Comparison of ENCODE assay signal across 29 cellular contexts in the genomic region with DNA sequence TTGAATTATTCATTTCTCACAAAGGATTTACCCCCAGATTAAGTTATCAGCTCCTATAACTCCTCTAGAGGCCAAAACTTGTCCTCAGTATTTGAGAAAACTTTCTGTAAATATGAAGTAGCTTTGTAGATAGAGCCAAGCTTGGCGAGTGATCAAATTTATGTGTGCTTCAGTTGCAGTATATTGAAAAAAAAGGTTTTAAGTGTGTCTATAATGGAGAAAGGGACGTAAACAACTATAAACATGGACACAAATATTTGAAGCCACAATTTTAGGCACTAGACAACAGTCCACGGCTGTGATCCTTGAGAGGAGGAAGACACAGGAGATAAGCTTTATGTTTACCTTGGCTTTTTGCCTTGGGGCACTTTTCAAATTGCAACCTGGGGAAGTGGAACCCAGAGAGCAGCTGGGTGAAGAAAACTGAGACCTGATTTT.
DNase-seq lines count a peak whose midpoint lies in the region; ATAC-seq and TF ChIP-seq lines count a peak whose summit lies in the region.
"Had no signal": no experiment of that assay in that cellular context is flagged by ENCODE, and none has a peak within 500 bp of the region (broad histone marks: within the 10 kb centered on the region; RNA-seq: fewer than 3 reads in every experiment).

No MANE protein-coding gene starts in this region.

- H3K9me3 ChIP-seq in left ventricle myocardium inferior (replicated peaks), result no peaks in the 10 kb centered on the region
- H3K9me3 ChIP-seq in hepatocyte (ENCODE audit: low read depth), result no peaks in the 10 kb centered on the region
- H3K9me3 ChIP-seq: BE2C, left lung, ovary, SK-N-SH, upper lobe of left lung had no signal

- no peaks in the 10 kb centered on the region for H3K9me3 Mint-ChIP-seq in progenitor cell of endocrine pancreas (ENCODE audit: low read depth)
- no peaks in the 10 kb centered on the region for H3K9me3 Mint-ChIP-seq in activated naive CD4-positive, alpha-beta T cell treated with anti-CD3 and anti-CD28 coated beads, Interleukin-2, amount 50 U/mL, for 72 hours
- H3K9me3 Mint-ChIP-seq in activated T-helper 2 cell treated with anti-CD3 and anti-CD28 coated beads, Interferon-gamma antibody, Interleukin-2, Interleukin-4, amounts not matched to agents 10 μg/mL and 5 μg/mL and 100 μg/mL, durations not matched to agents 14 hours and 24 hours and 36 hours, result no peaks in the 10 kb centered on the region
- H3K9me3 Mint-ChIP-seq: activated CD4-positive, alpha-beta T cell treated with anti-CD3 and anti-CD28 coated beads, Interleukin-2, amount 10 ng/mL, durations not matched to agents 24 days and 14 days; activated naive CD4-positive, alpha-beta T cell treated with anti-CD3 and anti-CD28 coated beads, Interleukin-2, amount 50 U/mL, for 24 hours; activated T-cell treated with anti-CD3 and anti-CD28 coated beads, Interleukin-2, amount 50 U/mL, for 72 hours; stimulated activated naive CD8-positive, alpha-beta T cell treated with anti-CD3 and anti-CD28 coated beads, Interleukin-15, Interleukin-2, amounts not matched to agents 100 ng/mL and 50 ng/mL, for 24 hours had no signal

- peaks cover 46% of the 10 kb centered on the region for H3K4me1 ChIP-seq in left ventricle myocardium inferior
- peaks cover 38% of the 10 kb centered on the region for H3K4me1 ChIP-seq in hepatocyte (ENCODE audit: insufficient read depth)
- H3K4me1 ChIP-seq: BE2C, left lung had no signal

- DNase-seq in left ventricle myocardium inferior (no peak), left cardiac atrium (no peak), hepatocyte (ENCODE audit: low spot score) (no peak), progenitor cell of endocrine pancreas (ENCODE audit: low spot score, unreplicated experiment) (no peak), Kasumi-1 (lab: John Stamatoyannopoulos, UW) (no peak)
- no peak for DNase-seq in NK-92 treated with Interleukin-12 subunit alpha and Interleukin-12 subunit beta, amount 100 ng/mL, for 24 hours (lab: John Stamatoyannopoulos, UW)
- DNase-seq in activated naive CD4-positive, alpha-beta T cell treated with anti-CD3 and anti-CD28 coated beads, Interleukin-2, amount 50 U/mL, for 72 hours (ENCODE audit: low spot score in 2 of 2), result no peak
- no peak for DNase-seq in activated T-helper 2 cell treated with anti-CD3 and anti-CD28 coated beads, Interferon-gamma antibody, Interleukin-2, Interleukin-4, amounts not matched to agents 10 μg/mL and 5 μg/mL and 100 μg/mL, durations not matched to agents 14 hours and 24 hours and 36 hours (ENCODE audit: low spot score)
- DNase-seq: activated CD4-positive, alpha-beta T cell treated with anti-CD3 and anti-CD28 coated beads, Interleukin-2, amount 10 ng/mL, durations not matched to agents 24 days and 14 days; activated T-cell treated with anti-CD3 and anti-CD28 coated beads, Interleukin-2, amount 50 U/mL, for 72 hours; BE2C; Calu3; cerebellar nuclear complex; effector CD4-positive, alpha-beta T cell; GOT3; left lung; midbrain; NCI-H1105; NCI-H1930; ovary; SK-N-SH; stimulated activated CD4-positive, alpha-beta T cell treated with anti-CD3 and anti-CD28 coated beads, Interleukin-15, amount 100 ng/mL, for 24 hours; T-helper 2 cell; upper lobe of left lung; WERI-Rb-1 had no signal

- no peaks in the 10 kb centered on the region for H4K20me1 ChIP-seq in hepatocyte (ENCODE audit: insufficient read depth, poor library complexity, severe bottlenecking)

- H2AFZ ChIP-seq in hepatocyte, result no peak overlapping the region

- peaks cover 25% of the 10 kb centered on the region for H3K4me1 Mint-ChIP-seq in progenitor cell of endocrine pancreas (ENCODE audit: low read depth)
- H3K4me1 Mint-ChIP-seq in activated T-helper 2 cell treated with anti-CD3 and anti-CD28 coated beads, Interferon-gamma antibody, Interleukin-2, Interleukin-4, amounts not matched to agents 10 μg/mL and 5 μg/mL and 100 μg/mL, durations not matched to agents 14 hours and 24 hours and 36 hours (ENCODE audit: low read depth), result no peaks in the 10 kb centered on the region
- H3K4me1 Mint-ChIP-seq: activated CD4-positive, alpha-beta T cell treated with anti-CD3 and anti-CD28 coated beads, Interleukin-2, amount 10 ng/mL, durations not matched to agents 24 days and 14 days; activated naive CD4-positive, alpha-beta T cell treated with anti-CD3 and anti-CD28 coated beads, Interleukin-2, amount 50 U/mL, for 24 hours had no signal

- H3K4me3 ChIP-seq in left ventricle myocardium inferior, result no peak overlapping the region
- no peak overlapping the region for H3K4me3 ChIP-seq in hepatocyte
- H3K4me3 ChIP-seq: left lung, ovary, upper lobe of left lung had no signal

- peaks cover 68% of the 10 kb centered on the region for H3K79me2 ChIP-seq in hepatocyte

- no peaks in the 10 kb centered on the region for H3K27me3 Mint-ChIP-seq in progenitor cell of endocrine pancreas
- no peaks in the 10 kb centered on the region for H3K27me3 Mint-ChIP-seq in activated T-helper 2 cell treated with anti-CD3 and anti-CD28 coated beads, Interferon-gamma antibody, Interleukin-2, Interleukin-4, amounts not matched to agents 10 μg/mL and 5 μg/mL and 100 μg/mL, durations not matched to agents 14 hours and 24 hours and 36 hours (ENCODE audit: low read depth)
- H3K27me3 Mint-ChIP-seq: activated CD4-positive, alpha-beta T cell treated with anti-CD3 and anti-CD28 coated beads, Interleukin-2, amount 10 ng/mL, durations not matched to agents 24 days and 14 days; activated naive CD4-positive, alpha-beta T cell treated with anti-CD3 and anti-CD28 coated beads, Interleukin-2, amount 50 U/mL, for 24 hours; natural killer cell treated with Interleukin-12 subunit alpha and Interleukin-12 subunit beta and Interleukin-15 and Interleukin-18, amount 100 ng/mL, for 72 hours; stimulated activated naive CD8-positive, alpha-beta T cell treated with anti-CD3 and anti-CD28 coated beads, Interleukin-15, Interleukin-2, amounts not matched to agents 100 ng/mL and 50 ng/mL, for 24 hours had no signal

- H3K36me3 ChIP-seq in left ventricle myocardium inferior (no peaks in the 10 kb centered on the region), hepatocyte (replicated peaks; ENCODE audit: insufficient read depth, low read depth) (no peaks in the 10 kb centered on the region)
- H3K36me3 ChIP-seq: BE2C, left lung, ovary, upper lobe of left lung, WERI-Rb-1 had no signal

- H3K4me2 ChIP-seq in hepatocyte, result no peak overlapping the region
- H3K4me2 ChIP-seq: SK-N-SH had no signal

- no peak overlapping the region for H3K4me3 Mint-ChIP-seq in progenitor cell of endocrine pancreas (ENCODE audit: low read depth)
- no peak overlapping the region for H3K4me3 Mint-ChIP-seq in activated T-helper 2 cell treated with anti-CD3 and anti-CD28 coated beads, Interferon-gamma antibody, Interleukin-2, Interleukin-4, amounts not matched to agents 10 μg/mL and 5 μg/mL and 100 μg/mL, durations not matched to agents 14 hours and 24 hours and 36 hours (ENCODE audit: low read depth)
- H3K4me3 Mint-ChIP-seq: activated CD4-positive, alpha-beta T cell treated with anti-CD3 and anti-CD28 coated beads, Interleukin-2, amount 10 ng/mL, durations not matched to agents 24 days and 14 days; activated naive CD4-positive, alpha-beta T cell treated with anti-CD3 and anti-CD28 coated beads, Interleukin-2, amount 50 U/mL, for 24 hours; activated T-cell treated with anti-CD3 and anti-CD28 coated beads, Interleukin-2, amount 50 U/mL, for 72 hours; natural killer cell treated with Interleukin-12 subunit alpha and Interleukin-12 subunit beta and Interleukin-15 and Interleukin-18, amount 100 ng/mL, for 72 hours; stimulated activated naive CD8-positive, alpha-beta T cell treated with anti-CD3 and anti-CD28 coated beads, Interleukin-15, Interleukin-2, amounts not matched to agents 100 ng/mL and 50 ng/mL, for 24 hours had no signal

- no peaks in the 10 kb centered on the region for H3K9me2 ChIP-seq in hepatocyte (replicated peaks; ENCODE audit: insufficient read depth)
- H3K9me2 ChIP-seq: SK-N-SH had no signal

- no peak for ATAC-seq in left cardiac atrium
- ATAC-seq in activated naive CD4-positive, alpha-beta T cell treated with anti-CD3 and anti-CD28 coated beads, Interleukin-2, amount 50 U/mL, for 72 hours, result no peak
- ATAC-seq: activated T-cell treated with anti-CD3 and anti-CD28 coated beads, Interleukin-2, amount 50 U/mL, for 72 hours; left lung; natural killer cell treated with Interleukin-12 subunit alpha and Interleukin-12 subunit beta and Interleukin-15 and Interleukin-18, amount 100 ng/mL, for 72 hours; sciatic nerve had no signal

- 24% methylated on average over 3 of the region's 3 CpGs for WGBS in hepatocyte (ENCODE audit: low lambda C conversion rate, missing lambda C conversion rate)

- TF ChIP-seq CTCF in left ventricle myocardium inferior (IDR thresholded peaks at IDR 0.05; ENCODE audit: borderline replicate concordance), result no peak
- no peak for TF ChIP-seq CTCF in hepatocyte (IDR thresholded peaks at IDR 0.05; ENCODE audit: poor library complexity)
- TF ChIP-seq CTCF in progenitor cell of endocrine pancreas (IDR thresholded peaks at IDR 0.05; ENCODE audit: unreplicated experiment), result no peak

- peak overlapping the region; percentile 42 for H3K27ac Mint-ChIP-seq in progenitor cell of endocrine pancreas
- no peak overlapping the region for H3K27ac Mint-ChIP-seq in activated naive CD4-positive, alpha-beta T cell treated with anti-CD3 and anti-CD28 coated beads, Interleukin-2, amount 50 U/mL, for 72 hours
- no peak overlapping the region for H3K27ac Mint-ChIP-seq in activated T-helper 2 cell treated with anti-CD3 and anti-CD28 coated beads, Interferon-gamma antibody, Interleukin-2, Interleukin-4, amounts not matched to agents 10 μg/mL and 5 μg/mL and 100 μg/mL, durations not matched to agents 14 hours and 24 hours and 36 hours
- H3K27ac Mint-ChIP-seq: activated CD4-positive, alpha-beta T cell treated with anti-CD3 and anti-CD28 coated beads, Interleukin-2, amount 10 ng/mL, durations not matched to agents 24 days and 14 days; activated naive CD4-positive, alpha-beta T cell treated with anti-CD3 and anti-CD28 coated beads, Interleukin-2, amount 50 U/mL, for 24 hours; activated T-cell treated with anti-CD3 and anti-CD28 coated beads, Interleukin-2, amount 50 U/mL, for 72 hours; natural killer cell treated with Interleukin-12 subunit alpha and Interleukin-12 subunit beta and Interleukin-15 and Interleukin-18, amount 100 ng/mL, for 72 hours; stimulated activated naive CD8-positive, alpha-beta T cell treated with anti-CD3 and anti-CD28 coated beads, Interleukin-15, Interleukin-2, amounts not matched to agents 100 ng/mL and 50 ng/mL, for 24 hours had no signal

- H3K36me3 Mint-ChIP-seq in progenitor cell of endocrine pancreas (ENCODE audit: insufficient read depth), result no peaks in the 10 kb centered on the region
- H3K36me3 Mint-ChIP-seq in activated naive CD4-positive, alpha-beta T cell treated with anti-CD3 and anti-CD28 coated beads, Interleukin-2, amount 50 U/mL, for 72 hours, result no peaks in the 10 kb centered on the region
- H3K36me3 Mint-ChIP-seq in activated T-helper 2 cell treated with anti-CD3 and anti-CD28 coated beads, Interferon-gamma antibody, Interleukin-2, Interleukin-4, amounts not matched to agents 10 μg/mL and 5 μg/mL and 100 μg/mL, durations not matched to agents 14 hours and 24 hours and 36 hours (ENCODE audit: low read depth), result no peaks in the 10 kb centered on the region
- H3K36me3 Mint-ChIP-seq: activated naive CD4-positive, alpha-beta T cell treated with anti-CD3 and anti-CD28 coated beads, Interleukin-2, amount 50 U/mL, for 24 hours; natural killer cell treated with Interleukin-12 subunit alpha and Interleukin-12 subunit beta and Interleukin-15 and Interleukin-18, amount 100 ng/mL, for 72 hours had no signal

- intact Hi-C loops in left ventricle myocardium inferior (cut with micrococcal nuclease) (no loop called here), left cardiac atrium (cut with DNase I) (no loop called here)
- intact Hi-C loops in activated T-helper 2 cell treated with anti-CD3 and anti-CD28 coated beads, Interferon-gamma antibody, Interleukin-2, Interleukin-4, amounts not matched to agents 10 μg/mL and 5 μg/mL and 100 μg/mL, durations not matched to agents 14 hours and 24 hours and 36 hours (cut with micrococcal nuclease), result no loop called here

- peak overlapping the region; percentile 32 for H3K27ac ChIP-seq in left ventricle myocardium inferior (replicated peaks)
- peak overlapping the region; percentile 42 for H3K27ac ChIP-seq in hepatocyte
- H3K27ac ChIP-seq: left lung, ovary, upper lobe of left lung, WERI-Rb-1 had no signal

- H3K27me3 ChIP-seq in left ventricle myocardium inferior (ENCODE audit: low read depth) (no peaks in the 10 kb centered on the region), hepatocyte (no peaks in the 10 kb centered on the region)
- H3K27me3 ChIP-seq: BE2C, left lung, ovary, upper lobe of left lung had no signal
